8 cellular contexts compared by ENCODE assay signal in genomic region chr5:11719888-11720481, GRCh38.
DNase-seq lines count a peak whose midpoint lies in the region; ATAC-seq and TF ChIP-seq lines count a peak whose summit lies in the region.

No MANE protein-coding gene starts in this region.

- POLR2A ChIA-PET in PC-3 (lab: Charles Lee; ENCODE audit: unreplicated experiment): no interaction called here

- no peaks in the 10 kb centered on the region for H3K4me1 ChIP-seq in PC-3 (ENCODE audit: insufficient read depth, low read length)

- H3K27me3 ChIP-seq in PC-3 (ENCODE audit: low read length): no peaks in the 10 kb centered on the region

- H3K9me3 Mint-ChIP-seq in endothelial cell (ENCODE audit: unreplicated experiment): no peaks in the 10 kb centered on the region

- no peaks in the 10 kb centered on the region for H3K4me1 Mint-ChIP-seq in endothelial cell (ENCODE audit: unreplicated experiment)

- H3K4me3 Mint-ChIP-seq in endothelial cell (ENCODE audit: unreplicated experiment): no peak overlapping the region

- no peak overlapping the region for H3K27ac ChIP-seq in PC-3 (ENCODE audit: low read length)

- ATAC-seq in PC-3: peak; percentile 79
- no peak for ATAC-seq in GM21717 (IDR thresholded peaks at IDR 0.05; ENCODE audit: unreplicated experiment)

- intact Hi-C loops in PC-3 (cut with micrococcal nuclease): no loop called here

- H3K27ac Mint-ChIP-seq in endothelial cell (ENCODE audit: unreplicated experiment): no peak overlapping the region

- no peaks in the 10 kb centered on the region for H3K9me3 ChIP-seq in PC-3 (ENCODE audit: low read length)

- no TSS peak for BruUV-seq in PC-3 (replicated peaks; lab: Mats Ljungman, UMichigan)

- DNase-seq in GM12865 (ENCODE audit: low read depth) (peak; percentile 53), HT1080 (ENCODE audit: low read depth) (peak; percentile 61), PC-3 (peak; percentile 85), endothelial cell (ENCODE audit: low spot score) (peak; percentile 74), nucleus accumbens (lab: John Stamatoyannopoulos, UW) (peak in 50 of 56 donors; percentile 6 to 89 (median 46))
- no peak for DNase-seq in effector CD4-positive, alpha-beta T cell
- DNase-seq in NK-92 treated with Interleukin-12 subunit alpha and Interleukin-12 subunit beta, amount 100 ng/mL, for 24 hours (lab: John Stamatoyannopoulos, UW): no peak

- H2AFZ ChIP-seq in PC-3 (ENCODE audit: low read length): no peak overlapping the region

- no peaks in the 10 kb centered on the region for H3K79me2 ChIP-seq in PC-3 (ENCODE audit: low read length)

- no peaks in the 10 kb centered on the region for H3K27me3 Mint-ChIP-seq in endothelial cell (ENCODE audit: unreplicated experiment)

- H3K9ac ChIP-seq in PC-3 (ENCODE audit: low read length): no peak overlapping the region

- no peaks in the 10 kb centered on the region for H4K20me1 ChIP-seq in PC-3 (ENCODE audit: low read length)

- H3F3A ChIP-seq in PC-3 (ENCODE audit: low read length, unreplicated experiment): no peaks in the 10 kb centered on the region

- TF ChIP-seq CTCF in GM12865 (IDR thresholded peaks at IDR 0.05; ENCODE audit: insufficient read depth, low read depth, low read length, missing control alignments) (peak; percentile 41), PC-3 (conservative IDR thresholded peaks at IDR 0.05; ENCODE audit: low read depth, low read length) (peak; percentile 87), endothelial cell (IDR thresholded peaks at IDR 0.05; ENCODE audit: unreplicated experiment) (peak; percentile 44)

- no peaks in the 10 kb centered on the region for H3K9me2 ChIP-seq in PC-3 (replicated peaks; ENCODE audit: low read length)

- CTCF ChIA-PET in PC-3 (lab: Charles Lee): no interaction called here

- H3K36me3 ChIP-seq in PC-3 (ENCODE audit: low read depth, low read length): no peaks in the 10 kb centered on the region

- no peak overlapping the region for H3K4me2 ChIP-seq in PC-3 (ENCODE audit: low read length)

- H3K4me3 ChIP-seq in GM12865 (ENCODE audit: low read depth, low read length): no peak overlapping the region
- H3K4me3 ChIP-seq in PC-3 (ENCODE audit: low read length): no peak overlapping the region

- H3K36me3 Mint-ChIP-seq in endothelial cell (ENCODE audit: low read depth, unreplicated experiment): no peaks in the 10 kb centered on the region

Comparison
In these comparisons a context has a peak if more than half of its experiments do, and no peak if none do; other contexts are left out.
1. DNase-seq: peak in GM12865 (single experiment), HT1080 (single experiment), PC-3 (single experiment), endothelial cell (single experiment) and nucleus accumbens (50 of 56); none in effector CD4-positive, alpha-beta T cell (single experiment) and NK-92 treated with Interleukin-12 subunit alpha and Interleukin-12 subunit beta, amount 100 ng/mL, for 24 hours (single experiment).
2. Peak in every context shown above with its lines, with median percentiles within 50 percentile points of each other: CTCF ChIP-seq.